Comparison of ENCODE assay signal across 31 cellular contexts in the genomic region with DNA sequence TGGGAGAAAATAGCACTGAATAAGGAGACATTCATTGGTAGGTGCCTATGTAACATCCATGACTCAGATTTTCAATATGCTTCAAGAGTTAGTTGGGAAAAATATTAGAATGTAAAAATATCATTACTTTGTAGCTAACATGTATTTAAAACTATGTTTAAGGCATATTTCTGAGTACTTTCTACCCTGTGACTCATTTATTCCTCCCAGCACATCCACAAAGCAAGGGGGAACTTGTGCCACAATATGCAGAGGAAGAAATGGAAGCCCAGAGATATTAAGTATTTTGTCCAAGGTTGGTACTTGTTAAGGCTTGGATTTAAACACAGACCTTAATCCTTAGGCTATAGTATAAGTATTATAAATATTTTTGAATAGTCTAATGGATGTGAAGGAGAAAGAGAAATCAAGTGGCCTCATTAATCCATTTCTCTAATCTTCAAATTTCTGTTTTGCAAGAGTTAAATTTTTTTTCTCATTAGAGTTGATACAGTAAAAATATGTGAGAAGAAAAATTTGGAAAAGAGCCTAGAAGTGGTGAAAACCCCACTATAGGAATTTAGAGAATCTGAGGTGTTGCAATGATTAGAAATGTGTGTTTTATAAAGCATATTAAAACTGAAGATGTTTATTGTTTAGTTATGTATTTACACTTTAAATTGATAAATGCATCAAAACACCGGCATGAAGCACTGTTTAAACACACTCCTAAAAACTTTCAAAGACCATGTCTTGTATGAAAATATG.
"Had no signal": no experiment of that assay in that cellular context is flagged by ENCODE, and none has a peak within 500 bp of the region (broad histone marks: within the 10 kb centered on the region; RNA-seq: fewer than 3 reads in every experiment).

No MANE protein-coding gene starts in this region.

- H3K4me3 ChIP-seq: SJCRH30 had no signal

- DNase-seq: activated CD4-positive, alpha-beta memory T cell treated with anti-CD3 and anti-CD28 coated beads for 36 hours; activated CD4-positive, alpha-beta T cell treated with anti-CD3 and anti-CD28 coated beads, Interleukin-2, amount 10 ng/mL, durations not matched to agents 7 days and 5 days; activated CD4-positive, CD25-positive, alpha-beta regulatory T cell; activated gamma-delta T cell; activated naive CD4-positive, alpha-beta T cell treated with anti-CD3 and anti-CD28 coated beads for 36 hours; activated T-cell treated with anti-CD3 and anti-CD28 coated beads for 4 hours; activated T-cell treated with anti-CD3 and anti-CD28 coated beads, Interleukin-2, amount 50 U/mL, for 48 hours; brain microvascular endothelial cell; MM.1S; NCI-H1092; NCI-H1417; NCI-H2029; NCI-H2107; NCI-H2171 treated with DMSO at 0.1 percent for 48 hours; NCI-H345; NCI-H510A; NCI-H526 treated with DMSO at 0.1 percent for 48 hours; NCI-H82; NK-92 treated with Interleukin-12 subunit alpha and Interleukin-12 subunit beta, amount 100 ng/mL, for 24 hours; OCI-M1; Right ventricle myocardium superior; RPMI8226; SJCRH30; SK-N-SH; T-helper 1 cell had no signal

- H3K9me3 Mint-ChIP-seq: activated CD4-positive, alpha-beta memory T cell treated with anti-CD3 and anti-CD28 coated beads for 36 hours; activated CD4-positive, alpha-beta T cell treated with anti-CD3 and anti-CD28 coated beads, Interleukin-2, amount 10 ng/mL, durations not matched to agents 7 days and 5 days; activated naive CD4-positive, alpha-beta T cell treated with anti-CD3 and anti-CD28 coated beads for 36 hours; activated T-helper 17 cell treated with anti-CD3 and anti-CD28 coated beads, Interleukin-2, amount 50 U/mL, for 72 hours had no signal

- H3K4me3 Mint-ChIP-seq: activated CD4-positive, alpha-beta memory T cell treated with anti-CD3 and anti-CD28 coated beads for 36 hours; activated CD4-positive, alpha-beta T cell treated with anti-CD3 and anti-CD28 coated beads, Interleukin-2, amount 10 ng/mL, durations not matched to agents 7 days and 5 days; activated naive CD4-positive, alpha-beta T cell treated with anti-CD3 and anti-CD28 coated beads for 36 hours; activated naive CD8-positive, alpha-beta T cell; activated T-helper 17 cell treated with anti-CD3 and anti-CD28 coated beads, Interleukin-2, amount 50 U/mL, for 72 hours; IgD-negative memory B cell had no signal

- H3K4me1 Mint-ChIP-seq: activated CD4-positive, alpha-beta T cell treated with anti-CD3 and anti-CD28 coated beads, Interleukin-2, amount 10 ng/mL, durations not matched to agents 7 days and 5 days; activated T-helper 17 cell treated with anti-CD3 and anti-CD28 coated beads, Interleukin-2, amount 50 U/mL, for 72 hours; IgD-negative memory B cell had no signal

- H3K9me3 ChIP-seq: SJCRH30, SK-N-SH had no signal

- H3K27me3 Mint-ChIP-seq: activated CD4-positive, alpha-beta memory T cell treated with anti-CD3 and anti-CD28 coated beads for 36 hours; activated T-helper 17 cell treated with anti-CD3 and anti-CD28 coated beads, Interleukin-2, amount 50 U/mL, for 72 hours; IgD-negative memory B cell had no signal

- ATAC-seq: activated T-helper 17 cell treated with anti-CD3 and anti-CD28 coated beads, Interleukin-2, amount 50 U/mL, for 72 hours; Panc1 had no signal

- H3K4me2 ChIP-seq: KMS-11, SK-N-SH had no signal

- H3K36me3 ChIP-seq: brain microvascular endothelial cell, SJCRH30 had no signal

- H3K27me3 ChIP-seq: brain microvascular endothelial cell, SJCRH30 had no signal

- H3K36me3 Mint-ChIP-seq: activated CD4-positive, alpha-beta memory T cell treated with anti-CD3 and anti-CD28 coated beads for 36 hours; activated naive CD8-positive, alpha-beta T cell; IgD-negative memory B cell had no signal

- H3K27ac Mint-ChIP-seq: activated CD4-positive, alpha-beta memory T cell treated with anti-CD3 and anti-CD28 coated beads for 36 hours; activated CD4-positive, alpha-beta T cell treated with anti-CD3 and anti-CD28 coated beads, Interleukin-2, amount 10 ng/mL, durations not matched to agents 7 days and 5 days; activated naive CD4-positive, alpha-beta T cell treated with anti-CD3 and anti-CD28 coated beads for 36 hours; activated naive CD8-positive, alpha-beta T cell; activated T-helper 17 cell treated with anti-CD3 and anti-CD28 coated beads, Interleukin-2, amount 50 U/mL, for 72 hours; IgD-negative memory B cell had no signal

- H3K9ac ChIP-seq: KMS-11, SK-N-SH had no signal

- H3K27ac ChIP-seq: brain microvascular endothelial cell, KMS-11, SJCRH30, VCaP had no signal
